18 cellular contexts compared by ENCODE assay signal in the genomic region with DNA sequence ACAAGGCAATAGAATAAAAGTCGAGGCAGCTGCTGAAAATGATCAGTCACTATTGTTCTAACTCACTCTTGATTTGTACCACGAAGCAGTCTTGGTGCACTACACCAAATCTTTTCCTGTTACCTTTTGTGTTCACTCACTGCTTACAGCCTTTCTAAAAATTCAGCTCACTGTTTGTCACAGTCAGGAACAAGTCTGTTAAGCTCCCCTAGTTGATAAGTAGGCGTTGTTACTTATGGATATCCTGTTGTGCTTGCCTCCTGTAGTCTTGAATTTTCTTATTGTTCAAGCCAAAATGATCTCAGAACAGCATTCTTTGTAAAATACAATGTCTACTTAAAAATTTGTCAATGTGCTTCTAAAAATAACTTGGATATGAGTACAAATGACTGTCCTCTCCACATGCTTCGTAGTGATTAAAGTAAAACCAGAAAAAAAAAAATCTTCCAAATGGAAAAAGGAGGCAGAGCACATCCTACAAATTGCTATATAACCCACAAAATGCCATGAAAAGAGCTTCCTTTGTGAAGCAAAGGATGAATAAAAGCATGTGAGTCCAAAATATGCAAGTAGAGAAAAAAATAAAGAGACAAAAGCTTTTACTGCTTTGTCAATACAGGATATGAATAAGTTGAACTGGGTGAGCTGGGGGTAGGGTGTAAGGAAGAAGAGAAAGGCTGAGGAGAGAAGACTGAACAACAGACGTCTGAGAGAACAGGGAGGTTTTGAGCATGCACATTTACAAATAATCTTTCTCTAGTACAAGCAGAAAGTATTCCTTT.
A peak's percentile ranks its signal among the peaks of the same experiment; 100 is the strongest.
DNase-seq lines count a peak whose midpoint lies in the region; ATAC-seq, FAIRE-seq and TF ChIP-seq lines count a peak whose summit lies in the region.
"Had no signal": no experiment of that assay in that cellular context is flagged by ENCODE, and none has a peak within 500 bp of the region (broad histone marks: within the 10 kb centered on the region; RNA-seq: fewer than 3 reads in every experiment).

No MANE protein-coding gene starts in this region.

- DNase-seq in AG10803 (ENCODE audit: low read depth) (peak; percentile 15), IMR-90 (no peak), H1 (ENCODE audit: low read depth in 1 of 2, low spot score in 2 of 2) (no peak), NCI-H2227 treated with DMSO at 0.1 percent for 48 hours (lab: John Stamatoyannopoulos, UW) (no peak), esophagus muscularis mucosa (ENCODE audit: extremely low spot score) (no peak)
- no peak for DNase-seq in activated CD4-positive, alpha-beta T cell treated with anti-CD3 and anti-CD28 coated beads for 48 hours
- DNase-seq in activated CD4-positive, alpha-beta T cell treated with anti-CD3 and anti-CD28 coated beads, Interleukin-2, amount 10 ng/mL, durations not matched to agents 7 days and 5 days = no peak
- DNase-seq: activated CD8-positive, alpha-beta memory T cell treated with anti-CD3 and anti-CD28 coated beads, Interleukin-2, amount 50 U/mL, for 48 hours; activated naive CD4-positive, alpha-beta T cell treated with anti-CD3 and anti-CD28 coated beads, Interleukin-2, amount 50 U/mL, for 16 hours; midbrain; SHP77; stimulated activated naive CD8-positive, alpha-beta T cell treated with anti-CD3 and anti-CD28 coated beads, Interleukin-15, Interleukin-2, amounts not matched to agents 100 U/mL and 50 U/mL, for 24 hours had no signal

- H3K4me3 ChIP-seq in AG10803 (ENCODE audit: low read length) (no peak overlapping the region), IMR-90 (ENCODE audit: insufficient read depth, low read depth, low read length) (no peak overlapping the region), H1 (ENCODE audit: extremely low read depth in 1 of 4, insufficient read depth in 2 of 4, low read depth in 3 of 4, low read length in 4 of 4) (no peak overlapping the region), mesodermal cell (ENCODE audit: extremely low read depth, insufficient read depth, low read length, poor library complexity, severe bottlenecking) (no peak overlapping the region), esophagus muscularis mucosa (no peak overlapping the region)

- no peaks in the 10 kb centered on the region for H3K27me3 Mint-ChIP-seq in activated CD4-positive, alpha-beta T cell treated with anti-CD3 and anti-CD28 coated beads, Interleukin-2, amount 10 ng/mL, durations not matched to agents 7 days and 5 days

- dilution Hi-C loops in IMR-90 (cut with HindIII; ENCODE audit: low sequenced_read_pairs, unreplicated experiment) = no loop called here

- peak overlapping the region; percentile 15; the same call in 1 of the 2 replicates for H3K4me2 ChIP-seq in IMR-90 (ENCODE audit: low read depth, low read length)
- peak overlapping the region in 1 of 2 experiments; percentile 26; a peak in 1 of 4 replicates for H3K4me2 ChIP-seq in H1 (ENCODE audit: insufficient read depth in 1 of 2, low read depth in 2 of 2, low read length in 2 of 2)

- WGBS in IMR-90 (ENCODE audit: extremely low coverage in 2 of 2, insufficient read length in 1 of 2), 2 experiments = no CpG with 5 or more reads among the region's 5 CpGs
- WGBS in H1 (ENCODE audit: extremely low coverage in 1 of 2, insufficient coverage in 1 of 2, insufficient read length in 1 of 2, insufficient replicate concordance in 2 of 2, low coverage in 1 of 2, low lambda C conversion rate in 2 of 2, missing lambda C conversion rate in 1 of 2), 2 experiments = 39% methylated on average over 5 of the region's 5 CpGs; no CpG with 5 or more reads in 1 of the 2 experiments
- WGBS in mesodermal cell (ENCODE audit: insufficient coverage in 2 of 2), 2 experiments = 25 to 55% methylated on average over 2 of the region's 5 CpGs
- 44% methylated on average over 5 of the region's 5 CpGs for WGBS in esophagus muscularis mucosa

- H3K36me3 ChIP-seq in IMR-90 (ENCODE audit: control insufficient read depth, insufficient read depth, low read length) = no peaks in the 10 kb centered on the region
- no peaks in the 10 kb centered on the region for H3K36me3 ChIP-seq in H1 (ENCODE audit: control insufficient read depth in 2 of 4, insufficient read depth in 4 of 4, low read length in 3 of 4)
- no peaks in the 10 kb centered on the region for H3K36me3 ChIP-seq in mesodermal cell (ENCODE audit: control insufficient read depth, insufficient read depth, low read length)
- H3K36me3 ChIP-seq in esophagus muscularis mucosa = no peaks in the 10 kb centered on the region

- no TSS peak for BruUV-seq in IMR-90 (replicated peaks; lab: Mats Ljungman, UMichigan)

- intact Hi-C loops in IMR-90 (cut with micrococcal nuclease) = no loop called here
- intact Hi-C loops in esophagus muscularis mucosa (cut with DNase I) = no loop called here

- H3K18ac ChIP-seq in IMR-90 (ENCODE audit: low read depth, low read length) (no peak overlapping the region), H1 (ENCODE audit: extremely low read depth, low read length) (no peak overlapping the region)

- H3K23me2 ChIP-seq in H1 (ENCODE audit: low read depth, low read length) = no peaks in the 10 kb centered on the region

- H3K4ac ChIP-seq in IMR-90 (ENCODE audit: low read depth, low read length) = no peak overlapping the region
- H3K4ac ChIP-seq in H1 (replicated peaks; ENCODE audit: insufficient read length, low read depth, low read length) = no peak overlapping the region

- TF ChIP-seq CTCF in AG10803 (conservative IDR thresholded peaks at IDR 0.05; ENCODE audit: low read length) = no peak
- TF ChIP-seq CTCF in IMR-90 (conservative IDR thresholded peaks at IDR 0.05; ENCODE audit: low read depth, low read length) = no peak
- no peak for TF ChIP-seq CTCF in H1 (IDR thresholded peaks at IDR 0.05; ENCODE audit: control extremely low read depth in 1 of 3, insufficient read depth in 1 of 3, low read depth in 1 of 3, low read length in 3 of 3)
- no peak for TF ChIP-seq CTCF in esophagus muscularis mucosa (IDR thresholded peaks at IDR 0.05)

- TF ChIP-seq RAD21 in IMR-90 (IDR thresholded peaks at IDR 0.05; ENCODE audit: low read length) = no peak
- no peak for TF ChIP-seq RAD21 in H1 (IDR thresholded peaks at IDR 0.05 in 1 of 2, conservative IDR thresholded peaks at IDR 0.05 in 1 of 2; ENCODE audit: low read depth in 2 of 2, low read length in 2 of 2)

- ATAC-seq in IMR-90 (ENCODE audit: low read depth) = no peak
- ATAC-seq: stimulated activated naive CD8-positive, alpha-beta T cell treated with anti-CD3 and anti-CD28 coated beads, Interleukin-15, Interleukin-2, amounts not matched to agents 100 U/mL and 50 U/mL, for 24 hours had no signal

- H3K14ac ChIP-seq in IMR-90 (replicated peaks; ENCODE audit: low read depth, low read length) = no peak overlapping the region; the same call in none of the 2 replicates
- no peak overlapping the region for H3K14ac ChIP-seq in H1 (ENCODE audit: insufficient read length)

- H2BK15ac ChIP-seq in IMR-90 (ENCODE audit: low read depth, low read length) (no peak overlapping the region), H1 (ENCODE audit: low read length) (no peak overlapping the region)

- H3K4me1 ChIP-seq in IMR-90 (ENCODE audit: control insufficient read depth, insufficient read depth, low read length) (no peaks in the 10 kb centered on the region), H1 (replicated peaks in 1 of 4; ENCODE audit: control insufficient read depth in 3 of 4, insufficient read depth in 4 of 4, low read length in 3 of 4) (peaks cover 0 to 8% (median 2%) of the 10 kb centered on the region in 4 experiments; a peak in 3 of 7 replicates), mesodermal cell (ENCODE audit: control insufficient read depth, insufficient read depth, low read length, poor library complexity, severe bottlenecking) (peaks cover 16% of the 10 kb centered on the region), esophagus muscularis mucosa (no peaks in the 10 kb centered on the region)
- H3K4me1 ChIP-seq: parathyroid adenoma had no signal

- H3K27ac Mint-ChIP-seq in activated CD4-positive, alpha-beta T cell treated with anti-CD3 and anti-CD28 coated beads, Interleukin-2, amount 10 ng/mL, durations not matched to agents 7 days and 5 days = no peak overlapping the region
- H3K27ac Mint-ChIP-seq: T-helper 2 cell treated with Interferon-gamma antibody and Interleukin-4, amounts not matched to agents 5 μg/mL and 100 μg/mL, for 36 hours had no signal

- H3K56ac ChIP-seq in IMR-90 (ENCODE audit: extremely low read depth, insufficient read depth, low read length) = no peak overlapping the region
- H3K56ac ChIP-seq in H1 (replicated peaks; ENCODE audit: insufficient read length, low read depth, low read length) = no peak overlapping the region

- no peak overlapping the region for H4K5ac ChIP-seq in IMR-90 (ENCODE audit: low read depth, low read length)
- H4K5ac ChIP-seq in H1 (ENCODE audit: insufficient read length, low read depth, low read length) = no peak overlapping the region

- TF ChIP-seq POLR2A in IMR-90 (IDR thresholded peaks at IDR 0.05; ENCODE audit: low read depth, low read length) (no peak), H1 (IDR thresholded peaks at IDR 0.05; ENCODE audit: control extremely low read depth in 1 of 2, low read depth in 2 of 2, low read length in 2 of 2) (no peak), esophagus muscularis mucosa (IDR thresholded peaks at IDR 0.05; ENCODE audit: low read depth) (no peak)

- no peak overlapping the region; the same call in 1 of the 2 replicates for H3K23ac ChIP-seq in IMR-90 (ENCODE audit: low read depth, low read length)
- H3K23ac ChIP-seq in H1 (ENCODE audit: insufficient read length) = no peak overlapping the region

- H2BK20ac ChIP-seq in IMR-90 (ENCODE audit: low read depth, low read length) = no peak overlapping the region
- H2BK20ac ChIP-seq in H1 (ENCODE audit: low read length) = no peak overlapping the region

- H3K4me3 Mint-ChIP-seq in activated CD4-positive, alpha-beta T cell treated with anti-CD3 and anti-CD28 coated beads, Interleukin-2, amount 10 ng/mL, durations not matched to agents 7 days and 5 days = no peak overlapping the region
- H3K4me3 Mint-ChIP-seq: T-helper 2 cell treated with Interferon-gamma antibody and Interleukin-4, amounts not matched to agents 5 μg/mL and 100 μg/mL, for 36 hours had no signal

- H3K27me3 ChIP-seq in IMR-90 (ENCODE audit: control insufficient read depth, insufficient read depth, low read length) (no peaks in the 10 kb centered on the region), H1 (replicated peaks in 1 of 4; ENCODE audit: control insufficient read depth in 3 of 4, extremely low read depth in 1 of 4, insufficient read depth in 3 of 4, low read length in 3 of 4) (no peaks in the 10 kb centered on the region), esophagus muscularis mucosa (no peaks in the 10 kb centered on the region)

- H3K79me2 ChIP-seq in H1 (ENCODE audit: control insufficient read depth in 1 of 2, insufficient read depth in 2 of 2, low read length in 2 of 2) = no peaks in the 10 kb centered on the region
- H3K79me2 ChIP-seq: parathyroid adenoma had no signal

- H3K9ac ChIP-seq in IMR-90 (ENCODE audit: low read depth, low read length) = no peak overlapping the region
- no peak overlapping the region for H3K9ac ChIP-seq in H1 (replicated peaks in 1 of 4; ENCODE audit: extremely low read depth in 1 of 4, low read depth in 3 of 4, low read length in 3 of 4)
- H3K9ac ChIP-seq: parathyroid adenoma had no signal

- H4K91ac ChIP-seq in IMR-90 (ENCODE audit: insufficient read depth, low read depth, low read length) (no peak overlapping the region), H1 (replicated peaks; ENCODE audit: insufficient read length, low read length) (no peak overlapping the region)

- no peak overlapping the region for H2BK120ac ChIP-seq in IMR-90 (ENCODE audit: low read depth, low read length)
- peak overlapping the region; percentile 81 for H2BK120ac ChIP-seq in H1 (replicated peaks; ENCODE audit: low read depth, low read length)

- no peaks in the 10 kb centered on the region for H3K36me3 Mint-ChIP-seq in activated CD4-positive, alpha-beta T cell treated with anti-CD3 and anti-CD28 coated beads, Interleukin-2, amount 10 ng/mL, durations not matched to agents 7 days and 5 days (ENCODE audit: low read depth)

- H2AK5ac ChIP-seq in IMR-90 (ENCODE audit: low read depth, low read length) (no peak overlapping the region), H1 (ENCODE audit: low read depth, low read length) (no peak overlapping the region)

- no peaks in the 10 kb centered on the region for H3K4me1 Mint-ChIP-seq in activated CD4-positive, alpha-beta T cell treated with anti-CD3 and anti-CD28 coated beads, Interleukin-2, amount 10 ng/mL, durations not matched to agents 7 days and 5 days

- peaks cover 3% of the 10 kb centered on the region; the same call in 1 of the 2 replicates for H3K9me3 ChIP-seq in IMR-90 (ENCODE audit: control insufficient read depth, insufficient read depth, low read length)
- H3K9me3 ChIP-seq in H1 (ENCODE audit: insufficient read depth in 2 of 2, low read depth in 1 of 2, low read length in 1 of 2) = peaks cover 8 to 9% of the 10 kb centered on the region in 2 experiments; a peak in 2 of 4 replicates
- peaks cover 11% of the 10 kb centered on the region for H3K9me3 ChIP-seq in mesodermal cell (ENCODE audit: control insufficient read depth, low read length)
- no peaks in the 10 kb centered on the region for H3K9me3 ChIP-seq in esophagus muscularis mucosa

- H4K20me1 ChIP-seq in IMR-90 (ENCODE audit: insufficient read depth, low read length) (no peaks in the 10 kb centered on the region), H1 (replicated peaks in 1 of 2; ENCODE audit: control insufficient read depth in 1 of 2, insufficient read depth in 2 of 2, low read length in 2 of 2) (no peaks in the 10 kb centered on the region)

- H3K79me1 ChIP-seq in IMR-90 (ENCODE audit: low read depth in 1 of 2, low read length in 2 of 2) (no peaks in the 10 kb centered on the region), H1 (ENCODE audit: low read depth, low read length) (no peaks in the 10 kb centered on the region)

- no peak overlapping the region for H2BK12ac ChIP-seq in H1 (ENCODE audit: low read depth, low read length)

- no peak overlapping the region for H2BK5ac ChIP-seq in IMR-90 (ENCODE audit: low read depth, low read length, poor library complexity, severe bottlenecking)
- H2BK5ac ChIP-seq in H1 (ENCODE audit: low read depth, low read length) = no peak overlapping the region

- no peak for TF ChIP-seq EP300 in H1 (IDR thresholded peaks at IDR 0.05; ENCODE audit: borderline replicate concordance in 1 of 2, low read depth in 2 of 2, low read length in 2 of 2)
- TF ChIP-seq EP300 in esophagus muscularis mucosa (IDR thresholded peaks at IDR 0.05) = no peak

- H2AK9ac ChIP-seq in IMR-90 (replicated peaks; ENCODE audit: low read depth, low read length, poor library complexity) = no peak overlapping the region

- H3K9me1 ChIP-seq in IMR-90 (ENCODE audit: insufficient read depth, low read length) = no peaks in the 10 kb centered on the region

- CTCF ChIA-PET in IMR-90 (lab: Yijun Ruan, JAX) (interaction anchor here (0.6 to 1.1 kb wide), 2 partner anchors 11 to 13 kb away, joined by 5 to 9 read pairs; no protein-coding TSS in a partner anchor), H1 (lab: Charles Lee; ENCODE audit: partially characterized antibody) (interaction anchor here (0.6 to 1.1 kb wide), 2 partner anchors 190 to 918 kb away, joined by 3 to 4 read pairs; no protein-coding TSS in a partner anchor)
- CTCF ChIA-PET in activated CD4-positive, alpha-beta T cell treated with anti-CD3 and anti-CD28 coated beads, Interleukin-2, amount 10 ng/mL, durations not matched to agents 7 days and 5 days (lab: Charles Lee) = interaction anchor here (0.7 kb wide), 1 partner anchor 35 kb away, joined by 7 read pairs; no protein-coding TSS in a partner anchor

- no peak overlapping the region for H2AFZ ChIP-seq in IMR-90 (replicated peaks; ENCODE audit: low read length, poor library complexity)
- H2AFZ ChIP-seq in H1 (ENCODE audit: low read length) = peak overlapping the region; percentile 54; the same call in 1 of the 2 replicates
- H2AFZ ChIP-seq: parathyroid adenoma had no signal

- peak; percentile 65 for FAIRE-seq in H1 (lab: Jason Lieb, UNC)
- FAIRE-seq: bronchial epithelial cell, endometrium, urothelium cell line had no signal

- peaks cover 9% of the 10 kb centered on the region for H3K9me3 Mint-ChIP-seq in activated CD4-positive, alpha-beta T cell treated with anti-CD3 and anti-CD28 coated beads, Interleukin-2, amount 10 ng/mL, durations not matched to agents 7 days and 5 days

- no peak overlapping the region for H3K27ac ChIP-seq in IMR-90 (ENCODE audit: insufficient read depth, low read length)
- H3K27ac ChIP-seq in H1 (ENCODE audit: low read depth, low read length) = no peak overlapping the region
- peak overlapping the region; percentile 52 for H3K27ac ChIP-seq in mesodermal cell (ENCODE audit: low read depth, low read length, severe bottlenecking)
- no peak overlapping the region for H3K27ac ChIP-seq in esophagus muscularis mucosa (replicated peaks in 1 of 4)
- H3K27ac ChIP-seq: parathyroid adenoma had no signal

- in situ Hi-C loops in IMR-90 (cut with MboI; ENCODE audit: low sequenced_read_pairs) = no loop called here

- H4K8ac ChIP-seq in IMR-90 (ENCODE audit: low read depth in 2 of 2, low read length in 2 of 2) (no peak overlapping the region), H1 (ENCODE audit: extremely low read depth, insufficient read depth, low read length) (no peak overlapping the region)

- POLR2A ChIA-PET in IMR-90 (lab: Charles Lee; ENCODE audit: unreplicated experiment) = no interaction called here
- POLR2A ChIA-PET in H1 (lab: Charles Lee; ENCODE audit: partially characterized antibody) = interaction anchor here (0.6 kb wide), 1 partner anchor 771 kb away, joined by 5 read pairs; no protein-coding TSS in a partner anchor
- POLR2A ChIA-PET in activated CD4-positive, alpha-beta T cell treated with anti-CD3 and anti-CD28 coated beads, Interleukin-2, amount 10 ng/mL, durations not matched to agents 7 days and 5 days (lab: Charles Lee) = no interaction called here
